ENCODE assay signal across 26 cellular contexts in genomic region chr2:18122544-18123210, GRCh38.
"Had no signal": no experiment of that assay in that cellular context is flagged by ENCODE, and none has a peak within 500 bp of the region (broad histone marks: within the 10 kb centered on the region; RNA-seq: fewer than 3 reads in every experiment).

No MANE protein-coding gene starts in this region.

- ATAC-seq: psoas muscle; right cardiac atrium; right lobe of liver; stimulated activated effector memory CD8-positive, alpha-beta T cell treated with anti-CD3 and anti-CD28 coated beads, Interleukin-12 subunit alpha, Interleukin-12 subunit beta, amount 100 ng/mL, for 72 hours had no signal

- H3K4me3 Mint-ChIP-seq: nephron; neural progenitor cell; stimulated activated effector memory CD8-positive, alpha-beta T cell treated with anti-CD3 and anti-CD28 coated beads, Interleukin-12 subunit alpha, Interleukin-12 subunit beta, amount 100 ng/mL, for 72 hours; stimulated activated naive B cell treated with anti-CD40 and anti-IgM and Interleukin-4, amounts not matched to agents 10 μg/mL and 1 μg/mL and 100 μg/mL, for 72 hours; stimulated activated naive CD8-positive, alpha-beta T cell treated with anti-CD3 and anti-CD28 coated beads, Interleukin-15, Interleukin-2, amounts not matched to agents 100 ng/mL and 50 ng/mL, for 24 hours had no signal

- DNase-seq: occipital lobe; ovary; posterior cingulate gyrus; psoas muscle; right cardiac atrium; right lobe of liver; sigmoid colon; small intestine; stimulated activated CD4-positive, alpha-beta T cell treated with anti-CD3 and anti-CD28 coated beads, Interleukin-15, amount 100 ng/mL, for 24 hours; stimulated activated CD4-positive, alpha-beta T cell treated with anti-CD3 and anti-CD28 coated beads, Interleukin-2, amount 100 ng/mL, for 24 hours; stimulated activated CD4-positive, alpha-beta T cell treated with anti-CD3 and anti-CD28 coated beads, Interleukin-2, amount 100 ng/mL, for 48 hours; stimulated activated CD4-positive, alpha-beta T cell treated with anti-CD3 and anti-CD28 coated beads, Interleukin-4, amount 100 ng/mL, for 24 hours; stimulated activated naive B cell treated with anti-CD40 and anti-IgM and Interleukin-4, amounts not matched to agents 10 μg/mL and 1 μg/mL and 100 μg/mL, for 72 hours; stimulated activated naive CD4-positive, alpha-beta T cell treated with Interleukin-2 at 50 U/mL for 16 hours; stomach; thyroid gland; trophoblast cell; upper lobe of left lung had no signal

- H3K27me3 Mint-ChIP-seq: progenitor cell of endocrine pancreas had no signal

- H3K36me3 Mint-ChIP-seq: neural progenitor cell; stimulated activated effector memory CD8-positive, alpha-beta T cell treated with anti-CD3 and anti-CD28 coated beads, Interleukin-12 subunit alpha, Interleukin-12 subunit beta, amount 100 ng/mL, for 72 hours; stimulated activated naive B cell treated with anti-CD40 and anti-IgM and Interleukin-4, amounts not matched to agents 10 μg/mL and 1 μg/mL and 100 μg/mL, for 72 hours had no signal

- H3K4me3 ChIP-seq: neural progenitor cell, ovary, psoas muscle, right lobe of liver, sigmoid colon, stomach, thoracic aorta, thyroid gland, tibial nerve, upper lobe of left lung, vagina had no signal

- H3K27ac Mint-ChIP-seq: neural progenitor cell; progenitor cell of endocrine pancreas; stimulated activated effector memory CD8-positive, alpha-beta T cell treated with anti-CD3 and anti-CD28 coated beads, Interleukin-12 subunit alpha, Interleukin-12 subunit beta, amount 100 ng/mL, for 72 hours; stimulated activated naive B cell treated with anti-CD40 and anti-IgM and Interleukin-4, amounts not matched to agents 10 μg/mL and 1 μg/mL and 100 μg/mL, for 72 hours; stimulated activated naive CD8-positive, alpha-beta T cell treated with anti-CD3 and anti-CD28 coated beads, Interleukin-15, Interleukin-2, amounts not matched to agents 100 ng/mL and 50 ng/mL, for 24 hours had no signal

- H3K9me3 Mint-ChIP-seq: nephron; neural progenitor cell; stimulated activated naive B cell treated with anti-CD40 and anti-IgM and Interleukin-4, amounts not matched to agents 10 μg/mL and 1 μg/mL and 100 μg/mL, for 72 hours; stimulated activated naive CD8-positive, alpha-beta T cell treated with anti-CD3 and anti-CD28 coated beads, Interleukin-15, Interleukin-2, amounts not matched to agents 100 ng/mL and 50 ng/mL, for 24 hours had no signal

- H3K4me1 Mint-ChIP-seq: neural progenitor cell; stimulated activated effector memory CD8-positive, alpha-beta T cell treated with anti-CD3 and anti-CD28 coated beads, Interleukin-12 subunit alpha, Interleukin-12 subunit beta, amount 100 ng/mL, for 72 hours had no signal
